22 cellular contexts compared by ENCODE assay signal in the genomic region with DNA sequence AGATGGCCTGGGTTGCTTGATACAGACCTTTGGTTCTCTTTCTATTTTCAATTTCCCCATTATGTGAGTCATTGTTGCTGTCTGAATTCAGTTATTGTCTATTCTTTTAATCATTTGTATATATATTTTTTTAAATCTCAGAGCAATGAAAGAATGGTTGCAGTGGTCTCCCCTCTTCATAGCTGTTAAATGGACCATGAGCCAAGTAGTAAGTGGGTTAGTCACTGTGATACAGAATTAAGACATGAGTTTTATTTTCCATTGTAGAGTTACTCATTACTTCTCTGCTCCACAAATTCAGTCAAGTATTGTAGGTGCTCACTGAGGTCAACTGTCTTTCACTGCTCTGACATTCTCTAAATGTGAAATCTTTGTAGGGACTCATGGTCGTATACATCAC.
"Had no signal": no experiment of that assay in that cellular context is flagged by ENCODE, and none has a peak within 500 bp of the region (broad histone marks: within the 10 kb centered on the region; RNA-seq: fewer than 3 reads in every experiment).

No MANE protein-coding gene starts in this region.

- DNase-seq: cerebellar nuclear complex; cortex of kidney; effector memory CD8-positive, alpha-beta T cell; head of caudate nucleus; mucosa of descending colon; naive B cell; pancreas; right lobe of liver; small intestine; stimulated activated CD4-positive, alpha-beta T cell treated with anti-CD3 and anti-CD28 coated beads, Interleukin-15, amount 100 ng/mL, for 24 hours; stimulated activated CD4-positive, alpha-beta T cell treated with anti-CD3 and anti-CD28 coated beads, Interleukin-2, amount 100 ng/mL, for 48 hours; stimulated activated naive CD4-positive, alpha-beta T cell; stimulated activated naive CD8-positive, alpha-beta T cell treated with anti-CD3 and anti-CD28 coated beads, Interleukin-15, amount 100 ng/mL, for 72 hours; transverse colon had no signal

- ATAC-seq: effector memory CD8-positive, alpha-beta T cell; left lobe of liver; mucosa of descending colon; natural killer cell treated with Interleukin-12 subunit alpha and Interleukin-12 subunit beta and Interleukin-15 and Interleukin-18, amount 100 ng/mL, for 72 hours; pancreas; right lobe of liver; stimulated activated naive CD8-positive, alpha-beta T cell treated with anti-CD3 and anti-CD28 coated beads, Interleukin-15, amount 100 ng/mL, for 72 hours had no signal

- H3K27me3 Mint-ChIP-seq: effector memory CD8-positive, alpha-beta T cell; memory B cell; natural killer cell treated with Interleukin-12 subunit alpha and Interleukin-12 subunit beta and Interleukin-15 and Interleukin-18, amount 100 ng/mL, for 72 hours; stimulated activated naive CD8-positive, alpha-beta T cell treated with anti-CD3 and anti-CD28 coated beads, Interleukin-15, amount 100 ng/mL, for 72 hours had no signal

- H3K27ac Mint-ChIP-seq: effector memory CD8-positive, alpha-beta T cell; memory B cell; mesothelial cell of epicardium; naive B cell; natural killer cell treated with Interleukin-12 subunit alpha and Interleukin-12 subunit beta and Interleukin-15 and Interleukin-18, amount 100 ng/mL, for 72 hours; stimulated activated naive CD8-positive, alpha-beta T cell treated with anti-CD3 and anti-CD28 coated beads, Interleukin-15, amount 100 ng/mL, for 72 hours had no signal

- H3K4me3 Mint-ChIP-seq: effector memory CD8-positive, alpha-beta T cell; memory B cell; mesothelial cell of epicardium; naive B cell; natural killer cell treated with Interleukin-12 subunit alpha and Interleukin-12 subunit beta and Interleukin-15 and Interleukin-18, amount 100 ng/mL, for 72 hours; neural crest cell; stimulated activated naive CD8-positive, alpha-beta T cell treated with anti-CD3 and anti-CD28 coated beads, Interleukin-15, amount 100 ng/mL, for 72 hours had no signal

- H3K4me1 Mint-ChIP-seq: memory B cell; mesothelial cell of epicardium; naive B cell; stimulated activated naive CD8-positive, alpha-beta T cell treated with anti-CD3 and anti-CD28 coated beads, Interleukin-15, amount 100 ng/mL, for 72 hours had no signal

- H3K4me3 ChIP-seq: hepatocyte, lung, mucosa of descending colon, pancreas, right lobe of liver, suprapubic skin, transverse colon had no signal

- H3K36me3 Mint-ChIP-seq: memory B cell; mesothelial cell of epicardium; natural killer cell treated with Interleukin-12 subunit alpha and Interleukin-12 subunit beta and Interleukin-15 and Interleukin-18, amount 100 ng/mL, for 72 hours had no signal

- H3K9me3 Mint-ChIP-seq: memory B cell had no signal
